19 cellular contexts compared by ENCODE assay signal in the genomic region with DNA sequence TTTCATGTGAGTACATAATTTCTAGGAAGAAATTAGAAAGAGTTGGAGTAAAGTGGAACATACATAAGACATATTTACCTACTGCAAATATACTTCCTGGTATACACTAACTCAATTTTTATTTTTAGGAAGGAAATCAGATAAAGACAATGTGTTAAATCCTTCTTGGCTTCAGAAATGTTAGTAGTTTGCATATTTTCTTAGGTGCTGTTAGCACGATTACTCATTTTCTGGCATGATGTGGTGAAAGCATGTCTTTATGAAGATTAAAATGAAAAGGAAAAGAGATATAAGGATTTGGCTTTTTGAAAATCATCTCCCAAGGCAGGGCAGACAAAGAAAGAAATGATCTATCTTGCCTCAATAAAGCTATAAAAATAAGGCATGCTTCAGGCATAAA.
"Had no signal": no experiment of that assay in that cellular context is flagged by ENCODE, and none has a peak within 500 bp of the region (broad histone marks: within the 10 kb centered on the region; RNA-seq: fewer than 3 reads in every experiment).

No MANE protein-coding gene starts in this region.

- H3K27ac Mint-ChIP-seq: activated naive CD8-positive, alpha-beta T cell; activated T-cell treated with anti-CD3 and anti-CD28 coated beads, Interleukin-2, amount 50 U/mL, for 24 hours; activated T-helper 17 cell treated with anti-CD3 and anti-CD28 coated beads, Interleukin-2, amount 50 U/mL, for 72 hours; dendritic cell treated with granulocyte-macrophage colony-stimulating factor and Interleukin-4, amounts not matched to agents 40 ng/mL and 50 ng/mL, for 4 days; naive thymus-derived CD4-positive, alpha-beta T cell; stimulated activated naive B cell treated with anti-CD40 and anti-IgM and Interleukin-4, amounts not matched to agents 10 μg/mL and 1 μg/mL and 100 μg/mL, for 72 hours had no signal

- H3K4me1 Mint-ChIP-seq: activated T-helper 17 cell treated with anti-CD3 and anti-CD28 coated beads, Interleukin-2, amount 50 U/mL, for 72 hours; naive thymus-derived CD4-positive, alpha-beta T cell; stimulated activated naive B cell treated with anti-CD40 and anti-IgM and Interleukin-4, amounts not matched to agents 10 μg/mL and 1 μg/mL and 100 μg/mL, for 72 hours had no signal

- H3K27me3 Mint-ChIP-seq: activated naive CD8-positive, alpha-beta T cell; activated T-cell treated with anti-CD3 and anti-CD28 coated beads, Interleukin-2, amount 50 U/mL, for 24 hours; activated T-helper 17 cell treated with anti-CD3 and anti-CD28 coated beads, Interleukin-2, amount 50 U/mL, for 72 hours; dendritic cell treated with granulocyte-macrophage colony-stimulating factor and Interleukin-4, amounts not matched to agents 40 ng/mL and 50 ng/mL, for 4 days; naive thymus-derived CD4-positive, alpha-beta T cell had no signal

- H3K9me3 Mint-ChIP-seq: activated T-cell treated with anti-CD3 and anti-CD28 coated beads, Interleukin-2, amount 50 U/mL, for 24 hours; activated T-helper 17 cell treated with anti-CD3 and anti-CD28 coated beads, Interleukin-2, amount 50 U/mL, for 72 hours; dendritic cell treated with granulocyte-macrophage colony-stimulating factor and Interleukin-4, amounts not matched to agents 40 ng/mL and 50 ng/mL, for 4 days had no signal

- H3K9me3 ChIP-seq: heart right ventricle, lower lobe of right lung, right lobe of liver, testis had no signal

- ATAC-seq: activated T-helper 17 cell treated with anti-CD3 and anti-CD28 coated beads, Interleukin-2, amount 50 U/mL, for 72 hours; heart right ventricle; left colon; lower lobe of right lung; naive thymus-derived CD4-positive, alpha-beta T cell; right lobe of liver; stimulated activated naive B cell treated with anti-CD40 and anti-IgM and Interleukin-4, amounts not matched to agents 10 μg/mL and 1 μg/mL and 100 μg/mL, for 72 hours had no signal

- H3K27ac ChIP-seq: heart right ventricle, lower lobe of right lung, right lobe of liver, testis had no signal

- DNase-seq: activated T-cell treated with anti-CD3 and anti-CD28 coated beads, Interleukin-2, amount 50 U/mL, for 24 hours; effector CD8-positive, alpha-beta T cell; heart right ventricle; left colon; lower lobe of right lung; naive thymus-derived CD4-positive, alpha-beta T cell; occipital lobe; posterior cingulate gyrus; right lobe of liver; small intestine; stimulated activated CD4-positive, alpha-beta T cell treated with anti-CD3 and anti-CD28 coated beads, Interleukin-15, amount 100 ng/mL, for 24 hours; stimulated activated naive B cell treated with anti-CD40 and anti-IgM and Interleukin-4, amounts not matched to agents 10 μg/mL and 1 μg/mL and 100 μg/mL, for 72 hours; T-helper 1 cell; testis; trophoblast cell had no signal

- H3K4me1 ChIP-seq: lower lobe of right lung, right lobe of liver, testis had no signal

- H3K27me3 ChIP-seq: heart right ventricle, right lobe of liver, testis had no signal

- H3K36me3 Mint-ChIP-seq: activated naive CD8-positive, alpha-beta T cell; naive thymus-derived CD4-positive, alpha-beta T cell; stimulated activated naive B cell treated with anti-CD40 and anti-IgM and Interleukin-4, amounts not matched to agents 10 μg/mL and 1 μg/mL and 100 μg/mL, for 72 hours had no signal

- H3K4me3 ChIP-seq: heart right ventricle, lower lobe of right lung, right lobe of liver, testis had no signal

- H3K4me3 Mint-ChIP-seq: activated naive CD8-positive, alpha-beta T cell; activated T-cell treated with anti-CD3 and anti-CD28 coated beads, Interleukin-2, amount 50 U/mL, for 24 hours; activated T-helper 17 cell treated with anti-CD3 and anti-CD28 coated beads, Interleukin-2, amount 50 U/mL, for 72 hours; dendritic cell treated with granulocyte-macrophage colony-stimulating factor and Interleukin-4, amounts not matched to agents 40 ng/mL and 50 ng/mL, for 4 days; naive thymus-derived CD4-positive, alpha-beta T cell; neural crest cell; stimulated activated naive B cell treated with anti-CD40 and anti-IgM and Interleukin-4, amounts not matched to agents 10 μg/mL and 1 μg/mL and 100 μg/mL, for 72 hours had no signal

- H3K36me3 ChIP-seq: heart right ventricle, lower lobe of right lung, right lobe of liver had no signal
